In genomic region chr4:151239608-151240007, GRCh38 we compare ENCODE assay signal across 27 cellular contexts. TPM values are rescaled to one million over a fixed set of nuclear protein-coding genes. Genes with fewer than 3 reads are reported as not detected.
DNase-seq lines count a peak whose midpoint lies in the region; ATAC-seq, FAIRE-seq and TF ChIP-seq lines count a peak whose summit lies in the region.
"Had no signal": no experiment of that assay in that cellular context is flagged by ENCODE, and none has a peak within 500 bp of the region (broad histone marks: within the 10 kb centered on the region; RNA-seq: fewer than 3 reads in every experiment).

No MANE protein-coding gene starts in this region.

- DNase-seq in HepG2 (ENCODE audit: low spot score) (no peak), right lobe of liver (no peak), WERI-Rb-1 (no peak), K562 (ENCODE audit: extremely low read depth in 1 of 4, low spot score in 3 of 4) (no peak), EL (no peak), heart left ventricle (no peak)
- DNase-seq in stimulated activated effector memory CD8-positive, alpha-beta T cell treated with anti-CD3 and anti-CD28 coated beads, Interleukin-12 subunit alpha, Interleukin-12 subunit beta, amount 100 ng/mL, for 72 hours (ENCODE audit: low spot score in 2 of 2) = no peak
- DNase-seq: ACHN; BE2C; C1 segment of cervical spinal cord; Calu3; CD4-positive, alpha-beta memory T cell; CD4-positive, CD25-positive, alpha-beta regulatory T cell; CD8-positive, alpha-beta memory T cell; COR-L47; DMS79 treated with DMSO at 0.1 percent for 48 hours; GDM1 had no signal

- BruUV-seq in HepG2 (replicated peaks; lab: Mats Ljungman, UMichigan) (no TSS peak), K562 (replicated peaks; lab: Mats Ljungman, UMichigan) (no TSS peak)

- CTCF ChIA-PET in HepG2 (lab: Yijun Ruan, JAX; ENCODE audit: low intra/inter-chr PET ratio, low total read pairs) (no interaction called here), K562 (lab: Yijun Ruan, JAX; ENCODE audit: low intra/inter-chr PET ratio) (no interaction called here)

- H3K4me1 ChIP-seq in HepG2 (ENCODE audit: insufficient read depth, low read length) (no peaks in the 10 kb centered on the region), right lobe of liver (no peaks in the 10 kb centered on the region), K562 (replicated peaks in 1 of 2; ENCODE audit: control insufficient read depth in 2 of 2, insufficient read depth in 2 of 2, low read length in 2 of 2) (no peaks in the 10 kb centered on the region), heart left ventricle (peaks cover 0 to 10% (median 0%) of the 10 kb centered on the region in 12 donors)
- H3K4me1 ChIP-seq: BE2C, BLaER1 had no signal

- peaks cover 10% of the 10 kb centered on the region for H4K20me1 ChIP-seq in HepG2 (ENCODE audit: insufficient read depth, low read length)
- no peaks in the 10 kb centered on the region for H4K20me1 ChIP-seq in K562 (replicated peaks; ENCODE audit: control insufficient read depth, insufficient read depth, low read length)
- H4K20me1 ChIP-seq: BLaER1 had no signal

- WGBS in HepG2 (ENCODE audit: low lambda C conversion rate) = 98% methylated on average over 3 of the region's 3 CpGs
- 70% methylated on average over 3 of the region's 3 CpGs for WGBS in right lobe of liver (ENCODE audit: insufficient coverage, low coverage, low lambda C conversion rate, missing lambda C conversion rate)
- WGBS in K562 (ENCODE audit: insufficient coverage, low coverage, missing lambda C conversion rate) = 0% methylated on average over 3 of the region's 3 CpGs
- 86 to 92% (median 91%) methylated on average over 3 of the region's 3 CpGs for WGBS in heart left ventricle, 4 donors

- H3K27ac Mint-ChIP-seq in stimulated activated effector memory CD8-positive, alpha-beta T cell treated with anti-CD3 and anti-CD28 coated beads, Interleukin-12 subunit alpha, Interleukin-12 subunit beta, amount 100 ng/mL, for 72 hours = no peak overlapping the region
- H3K27ac Mint-ChIP-seq: CD14-positive monocyte; CD4-positive, alpha-beta memory T cell; CD4-positive, CD25-positive, alpha-beta regulatory T cell; CD8-positive, alpha-beta memory T cell had no signal

- in situ Hi-C loops in HepG2 (cut with HindIII; ENCODE audit: extremely low pct_ligation_motif_present, low pct_unique_long_range_greater_than_20kb) = no loop called here
- in situ Hi-C loops in K562 (cut with MboI) = no loop called here

- H3K4me2 ChIP-seq in HepG2 (ENCODE audit: low read depth, low read length) (no peak overlapping the region), K562 (ENCODE audit: insufficient read depth, low read length) (no peak overlapping the region)
- H3K4me2 ChIP-seq: BLaER1 had no signal

- H3K9ac ChIP-seq in HepG2 (ENCODE audit: insufficient read depth, low read depth, low read length) = no peak overlapping the region
- no peak overlapping the region for H3K9ac ChIP-seq in K562 (ENCODE audit: insufficient read depth in 1 of 2, low read depth in 2 of 2, low read length in 2 of 2)
- H3K9ac ChIP-seq: BLaER1 had no signal

- POLR2A ChIA-PET in HepG2 (lab: Yijun Ruan, JAX) (no interaction called here), K562 (lab: Yijun Ruan, JAX) (interaction anchor here (0.7 kb wide), 1 partner anchor 1895 kb away, joined by 3 read pairs; no protein-coding TSS in a partner anchor)

- no peaks in the 10 kb centered on the region for H3K36me3 Mint-ChIP-seq in stimulated activated effector memory CD8-positive, alpha-beta T cell treated with anti-CD3 and anti-CD28 coated beads, Interleukin-12 subunit alpha, Interleukin-12 subunit beta, amount 100 ng/mL, for 72 hours
- H3K36me3 Mint-ChIP-seq: CD14-positive monocyte; CD4-positive, alpha-beta memory T cell; CD4-positive, CD25-positive, alpha-beta regulatory T cell; CD8-positive, alpha-beta memory T cell had no signal

- TF ChIP-seq CTCF in HepG2 (CRISPR knock-in tag; IDR thresholded peaks at IDR 0.05) (no peak), right lobe of liver (IDR thresholded peaks at IDR 0.05) (no peak), WERI-Rb-1 (IDR thresholded peaks at IDR 0.05; ENCODE audit: low read depth, low read length) (no peak), K562 (IDR thresholded peaks at IDR 0.05 in 2 of 3, conservative IDR thresholded peaks at IDR 0.05 in 1 of 3; ENCODE audit: insufficient read depth in 2 of 3, low read depth in 1 of 3, low read length in 3 of 3) (no peak), heart left ventricle (IDR thresholded peaks at IDR 0.05) (no peak)

- H3K9me1 ChIP-seq in K562 (ENCODE audit: control insufficient read depth, insufficient read depth, low read length) = no peaks in the 10 kb centered on the region

- no peaks in the 10 kb centered on the region for H3K9me3 Mint-ChIP-seq in stimulated activated effector memory CD8-positive, alpha-beta T cell treated with anti-CD3 and anti-CD28 coated beads, Interleukin-12 subunit alpha, Interleukin-12 subunit beta, amount 100 ng/mL, for 72 hours
- H3K9me3 Mint-ChIP-seq: CD8-positive, alpha-beta memory T cell had no signal

- H3K27me3 ChIP-seq in HepG2 (ENCODE audit: control insufficient read depth in 1 of 2, insufficient read depth in 2 of 2, low read length in 2 of 2) (no peaks in the 10 kb centered on the region), right lobe of liver (no peaks in the 10 kb centered on the region), WERI-Rb-1 (ENCODE audit: insufficient read depth, low read depth, severe bottlenecking) (no peaks in the 10 kb centered on the region), K562 (ENCODE audit: control insufficient read depth in 2 of 2, insufficient read depth in 2 of 2, low read length in 2 of 2) (no peaks in the 10 kb centered on the region), heart left ventricle (no peaks in the 10 kb centered on the region)
- H3K27me3 ChIP-seq: BE2C, BLaER1 had no signal

- intact Hi-C loops in HepG2 (cut with micrococcal nuclease; ENCODE audit: unreplicated experiment) (no loop called here), right lobe of liver (cut with DNase I) (no loop called here), K562 (cut with micrococcal nuclease) (no loop called here), heart left ventricle (cut with DNase I) (no loop called here)

- no peak overlapping the region for H3K4me3 Mint-ChIP-seq in stimulated activated effector memory CD8-positive, alpha-beta T cell treated with anti-CD3 and anti-CD28 coated beads, Interleukin-12 subunit alpha, Interleukin-12 subunit beta, amount 100 ng/mL, for 72 hours
- H3K4me3 Mint-ChIP-seq: CD14-positive monocyte; CD4-positive, alpha-beta memory T cell; CD4-positive, CD25-positive, alpha-beta regulatory T cell; CD8-positive, alpha-beta memory T cell had no signal

- H3K36me3 ChIP-seq in HepG2 (replicated peaks in 1 of 2; ENCODE audit: control insufficient read depth in 1 of 2, insufficient read depth in 2 of 2, low read length in 2 of 2) (0 out of 5 replicates have a peak, but pooled peaks cover 0 to 10% of the 10 kb centered on the region in 2 experiments), right lobe of liver (no peaks in the 10 kb centered on the region), WERI-Rb-1 (peaks cover 3% of the 10 kb centered on the region; the same call in 1 of the 2 replicates), K562 (ENCODE audit: control insufficient read depth, insufficient read depth, low read length) (no peaks in the 10 kb centered on the region), heart left ventricle (no peaks in the 10 kb centered on the region)
- H3K36me3 ChIP-seq: BE2C, BLaER1 had no signal

- H3K4me3 ChIP-seq in HepG2 (replicated peaks in 1 of 3; ENCODE audit: insufficient read depth in 1 of 3, low read depth in 2 of 3, low read length in 3 of 3) (no peak overlapping the region), right lobe of liver (no peak overlapping the region), WERI-Rb-1 (ENCODE audit: low read depth, low read length) (no peak overlapping the region), K562 (no peak overlapping the region), heart left ventricle (no peak overlapping the region)
- H3K4me3 ChIP-seq: BLaER1, GM12878 had no signal

- TF ChIP-seq RAD21 in HepG2 (CRISPR knock-in tag; IDR thresholded peaks at IDR 0.05) = no peak
- TF ChIP-seq RAD21 in K562 (CRISPR knock-in tag; conservative IDR thresholded peaks at IDR 0.05 in 1 of 2, IDR thresholded peaks at IDR 0.05 in 1 of 2) = no peak

- H3K9me3 ChIP-seq in HepG2 (ENCODE audit: low read length) (no peaks in the 10 kb centered on the region), right lobe of liver (no peaks in the 10 kb centered on the region), WERI-Rb-1 (ENCODE audit: severe bottlenecking) (no peaks in the 10 kb centered on the region), K562 (replicated peaks; ENCODE audit: control insufficient read depth, insufficient read depth, low read depth, low read length) (no peaks in the 10 kb centered on the region), heart left ventricle (peaks cover 0 to 4% (median 0%) of the 10 kb centered on the region in 12 donors)
- H3K9me3 ChIP-seq: BE2C had no signal

- H3K79me2 ChIP-seq in HepG2 (ENCODE audit: insufficient read depth, low read length) (peaks cover 60% of the 10 kb centered on the region), K562 (ENCODE audit: control insufficient read depth, insufficient read depth, low read length) (no peaks in the 10 kb centered on the region)

- H2AFZ ChIP-seq in HepG2 (ENCODE audit: low read length) (no peak overlapping the region), K562 (ENCODE audit: low read depth, low read length) (no peak overlapping the region)

- TF ChIP-seq EP300 in HepG2 (IDR thresholded peaks at IDR 0.05; ENCODE audit: low read depth in 2 of 2, low read length in 2 of 2) (no peak), HepG2 (CRISPR knock-in tag; IDR thresholded peaks at IDR 0.05; ENCODE audit: borderline replicate concordance) (no peak), K562 (IDR thresholded peaks at IDR 0.05; ENCODE audit: low read length) (no peak)

- H3K4me1 Mint-ChIP-seq in stimulated activated effector memory CD8-positive, alpha-beta T cell treated with anti-CD3 and anti-CD28 coated beads, Interleukin-12 subunit alpha, Interleukin-12 subunit beta, amount 100 ng/mL, for 72 hours = no peaks in the 10 kb centered on the region
- H3K4me1 Mint-ChIP-seq: CD14-positive monocyte; CD4-positive, alpha-beta memory T cell; CD4-positive, CD25-positive, alpha-beta regulatory T cell; CD8-positive, alpha-beta memory T cell had no signal

- FAIRE-seq in HepG2 (lab: Jason Lieb, UNC) = no peak
- no peak for FAIRE-seq in K562 (lab: Jason Lieb, UNC)
- FAIRE-seq: GM12878, GM12892, GM18507 had no signal

- H3K27ac ChIP-seq in HepG2 (ENCODE audit: extremely low read length, insufficient read depth, low read length) (no peak overlapping the region), right lobe of liver (no peak overlapping the region), WERI-Rb-1 (peak overlapping the region; percentile 3), K562 (ENCODE audit: extremely low read depth, low read depth, low read length) (no peak overlapping the region), heart left ventricle (no peak overlapping the region)
- H3K27ac ChIP-seq: 22Rv1, BLaER1 had no signal

- ATAC-seq in HepG2 = no peak
- no peak for ATAC-seq in right lobe of liver
- ATAC-seq in K562 = no peak
- no peak for ATAC-seq in stimulated activated effector memory CD8-positive, alpha-beta T cell treated with anti-CD3 and anti-CD28 coated beads, Interleukin-12 subunit alpha, Interleukin-12 subunit beta, amount 100 ng/mL, for 72 hours
- ATAC-seq in heart left ventricle = no peak
- ATAC-seq: GM12878 had no signal

- no peak for TF ChIP-seq POLR2A in HepG2 (IDR thresholded peaks at IDR 0.05; ENCODE audit: insufficient read depth in 1 of 2, low read depth in 2 of 2, low read length in 2 of 2)
- TF ChIP-seq POLR2A in right lobe of liver (IDR thresholded peaks at IDR 0.05) = no peak
- no peak for TF ChIP-seq POLR2A in K562 (conservative IDR thresholded peaks at IDR 0.05)
- TF ChIP-seq POLR2A in heart left ventricle (IDR thresholded peaks at IDR 0.05) = no peak

RNA-seq across cellular contexts. Expression of gene PRSS48, which starts 37.4 kb away (rescaled TPM):
- total RNA-seq in HepG2 (2016; rRNA removed; fragmentation: Illumina TruSeq; extraction: Trizol) (not detected in 2 replicates), right lobe of liver (not detected), K562 (2014; rRNA removed) (not detected in 2 replicates), K562 (2014; rRNA removed; fragmentation: Illumina TruSeq; extraction: Trizol) (not detected in 2 replicates), K562 (2015; rRNA removed; fragmentation: Illumina TruSeq; extraction: Trizol) (not detected in 2 replicates), K562 (2021) (not detected in 2 replicates), heart left ventricle (not detected)
- not detected in 2 replicates for total RNA-seq in HepG2 (2016; cell fraction: cytosol; rRNA removed; fragmentation: Illumina TruSeq; extraction: Trizol; ENCODE audit: low read depth)
- total RNA-seq in HepG2 (2016; cell fraction: insoluble cytoplasmic fraction; rRNA removed; fragmentation: Illumina TruSeq; extraction: Trizol) = not detected in 2 replicates
- total RNA-seq in HepG2 (2016; cell fraction: membrane; rRNA removed; fragmentation: Illumina TruSeq; extraction: Trizol) = not detected in 2 replicates
- not detected in 2 replicates for total RNA-seq in HepG2 (2016; cell fraction: nucleus; rRNA removed; fragmentation: Illumina TruSeq; extraction: Trizol)
- polyA plus RNA-seq in HepG2 (2011; rRNA removed) (not detected in 2 replicates), K562 (2011; rRNA removed) (not detected in 2 replicates), K562 (2014; fragmentation: Illumina TruSeq; extraction: Trizol) (not detected in 2 replicates), K562 (2014; fragmentation: Nextera tagmentation; extraction: Ambion mirVana) (not detected), K562 (2014; rRNA removed) (not detected in 2 replicates), heart left ventricle (not detected)
- not detected in 2 replicates for polyA plus RNA-seq in HepG2 (2011; cell fraction: cytosol; rRNA removed)
- not detected in 2 replicates for polyA plus RNA-seq in HepG2 (2011; cell fraction: nucleus; rRNA removed)
- polyA plus RNA-seq in HepG2 (2012) = 0.34 TPM in 1 of 2 replicates, not detected in the other
- not detected in 2 replicates for polyA plus RNA-seq in HepG2 (2016; cell fraction: cytosol; fragmentation: Illumina TruSeq; extraction: Trizol; ENCODE audit: low read depth)
- polyA plus RNA-seq in HepG2 (2016; cell fraction: insoluble cytoplasmic fraction; fragmentation: Illumina TruSeq; extraction: Trizol; ENCODE audit: low read depth) = not detected in 2 replicates
- not detected in 2 replicates for polyA plus RNA-seq in HepG2 (2016; cell fraction: membrane; fragmentation: Illumina TruSeq; extraction: Trizol; ENCODE audit: low read depth)
- not detected in 2 replicates for polyA plus RNA-seq in HepG2 (2016; cell fraction: nucleus; fragmentation: Illumina TruSeq; extraction: Trizol; ENCODE audit: insufficient read depth, low read depth)
- polyA minus RNA-seq in HepG2 (2011; rRNA and poly(A)+ RNA removed; ENCODE audit: low replicate concordance) = not detected in 2 replicates
- not detected in 2 replicates for polyA minus RNA-seq in HepG2 (2011; cell fraction: cytosol; rRNA and poly(A)+ RNA removed)
- polyA minus RNA-seq in HepG2 (2011; cell fraction: nucleus; rRNA and poly(A)+ RNA removed) = not detected in 2 replicates
- total RNA-seq in K562 (2011; cell fraction: chromatin; rRNA removed; ENCODE audit: low replicate concordance) = not detected in 2 replicates
- not detected in 2 replicates for total RNA-seq in K562 (2011; cell fraction: nucleolus; rRNA removed)
- not detected in 2 replicates for total RNA-seq in K562 (2011; cell fraction: nucleoplasm; rRNA removed)
- polyA plus RNA-seq in K562 (2011; cell fraction: cytosol; rRNA removed) = not detected in 2 replicates
- not detected in 2 replicates for polyA plus RNA-seq in K562 (2011; cell fraction: nucleus; rRNA removed)
- polyA plus RNA-seq in K562 (2012) = not detected in 2 replicates
- polyA minus RNA-seq in K562 (2011; rRNA and poly(A)+ RNA removed) = not detected in 2 replicates
- not detected in 2 replicates for polyA minus RNA-seq in K562 (2011; cell fraction: cytosol; rRNA and poly(A)+ RNA removed)
- not detected in 2 replicates for polyA minus RNA-seq in K562 (2011; cell fraction: nucleus; rRNA and poly(A)+ RNA removed)
- total RNA-seq: A172; A673; Calu3; CD4-positive, alpha-beta memory T cell; CD4-positive, CD25-positive, alpha-beta regulatory T cell; CD8-positive, alpha-beta memory T cell; G401; GM12878 had no signal
- polyA plus RNA-seq: AG04450; CD14-positive monocyte; CD4-positive, alpha-beta memory T cell; CD4-positive, CD25-positive, alpha-beta regulatory T cell; CD8-positive, alpha-beta memory T cell; GM12878 had no signal

Comparison
In these comparisons a context has a peak if more than half of its experiments do, and no peak if none do; other contexts are left out.
1. Of the 241 proteins assayed by ChIP-seq in both HepG2 and K562: peak only in HepG2: none; only in K562: MAFG; in both: MAFF and MAFK; in neither: 238.